In the genomic region with DNA sequence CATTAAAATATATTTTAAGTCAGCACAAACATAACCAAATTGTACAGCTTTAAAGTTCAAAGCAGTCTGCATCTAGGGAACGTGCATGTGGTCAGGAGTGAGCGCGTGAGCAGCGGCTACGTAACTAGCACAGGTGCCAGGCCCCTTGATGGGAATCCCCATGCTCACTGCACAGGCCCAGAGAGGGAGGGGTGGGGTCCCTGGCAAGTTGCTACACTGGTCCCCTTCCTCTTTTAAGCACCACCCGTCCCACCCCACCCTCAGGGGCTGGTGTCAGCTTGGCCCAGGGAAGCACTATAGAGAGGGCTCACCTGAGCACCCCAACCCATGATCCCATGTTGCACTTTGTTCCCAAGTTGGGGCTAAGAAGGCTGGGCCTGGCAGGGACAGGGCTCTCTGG, we compare ENCODE assay signal across 8 cellular contexts. TPM values are rescaled to one million over a fixed set of nuclear protein-coding genes. Genes with fewer than 3 reads are reported as not detected.
DNase-seq lines count a peak whose midpoint lies in the region; ATAC-seq, FAIRE-seq and TF ChIP-seq lines count a peak whose summit lies in the region.

No MANE protein-coding gene starts in this region.

- DNase-seq in DMS53 (lab: John Stamatoyannopoulos, UW) (peak; percentile 61), DMS53 treated with DMSO at 0.1 percent for 48 hours (lab: John Stamatoyannopoulos, UW; ENCODE audit: unreplicated experiment) (no peak), fibroblast of the aortic adventitia (ENCODE audit: low read depth) (peak; percentile 19), psoas muscle (peak in 1 of 2 donors; percentile 64), frontal cortex (ENCODE audit: low spot score in 2 of 2) (no peak)

- no peak for ATAC-seq in psoas muscle
- no peak for ATAC-seq in HG02571 (IDR thresholded peaks at IDR 0.05; ENCODE audit: unreplicated experiment)
- no peak for ATAC-seq in GM18870 (IDR thresholded peaks at IDR 0.05; ENCODE audit: unreplicated experiment)

- peaks cover 24% of the 10 kb centered on the region for H3K4me1 ChIP-seq in psoas muscle

- WGBS in psoas muscle, 3 donors = 15 to 23% (median 22%) methylated on average over 6 of the region's 6 CpGs

- intact Hi-C loops in psoas muscle (cut with DNase I) = no loop called here

- peak overlapping the region; percentile 65 for H3K4me3 ChIP-seq in fibroblast of the aortic adventitia (ENCODE audit: low read depth, low read length)
- peak overlapping the region; percentile 83 for H3K4me3 ChIP-seq in psoas muscle

- H3K27ac ChIP-seq in VCaP (peak overlapping the region; percentile 93), psoas muscle (peak overlapping the region; percentile 94)

- no peak for FAIRE-seq in frontal cortex (lab: Jason Lieb, UNC)

- TF ChIP-seq CTCF in VCaP (conservative IDR thresholded peaks at IDR 0.05) = no peak
- TF ChIP-seq CTCF in fibroblast of the aortic adventitia (IDR thresholded peaks at IDR 0.05; ENCODE audit: insufficient read depth, low read length) = no peak
- no peak for TF ChIP-seq CTCF in psoas muscle (IDR thresholded peaks at IDR 0.05)

- H3K27me3 ChIP-seq in psoas muscle (ENCODE audit: insufficient read depth in 3 of 3, low read length in 2 of 3) = no peaks in the 10 kb centered on the region

- H3K36me3 ChIP-seq in psoas muscle (ENCODE audit: insufficient read depth in 1 of 2, low read depth in 1 of 2) = peaks cover 2 to 57% of the 10 kb centered on the region in 2 donors

- no peaks in the 10 kb centered on the region for H3K9me3 ChIP-seq in psoas muscle

RNA-seq across cellular contexts. Expression of gene GMPPB, which starts 0.8 kb away (rescaled TPM):
- total RNA-seq in fibroblast of the aortic adventitia (ENCODE audit: low replicate concordance) (14.3 and 31.0 TPM in 2 replicates), psoas muscle (10 to 100 TPM in 2 of 4 donors, 1 to 10 TPM in 2; 9.3 to 14.5 (median 11.1) TPM), frontal cortex (9.4 TPM)
- 10 to 100 TPM; 12.5 to 30.7 (median 22.2) TPM for polyA plus RNA-seq in psoas muscle

RNA-seq across cellular contexts. Expression of gene AMIGO3, which starts 5.1 kb away (rescaled TPM):
- total RNA-seq in fibroblast of the aortic adventitia (ENCODE audit: low replicate concordance) (0.27 and 0.65 TPM in 2 replicates), psoas muscle (under 1 TPM in 1 of 4 donors, not detected in 3; 0.36 TPM), frontal cortex (not detected)
- polyA plus RNA-seq in psoas muscle = under 1 TPM; 0.38 to 0.94 (median 0.49) TPM

RNA-seq across cellular contexts. Expression of gene RNF123, which starts 35.2 kb away (rescaled TPM):
- total RNA-seq in fibroblast of the aortic adventitia (ENCODE audit: low replicate concordance) (19.4 and 22.7 TPM in 2 replicates), psoas muscle (100 to 1,000 TPM; 105 to 170 (median 146) TPM), frontal cortex (25.3 TPM)
- polyA plus RNA-seq in psoas muscle = 10 to 100 TPM; 36.1 to 89.3 (median 76.9) TPM

RNA-seq across cellular contexts. Expression of gene MST1, which starts 35.3 kb away (rescaled TPM):
- total RNA-seq in fibroblast of the aortic adventitia (ENCODE audit: low replicate concordance) = 2.9 and 4.7 TPM in 2 replicates
- 1 to 10 TPM; 3.2 to 7.0 (median 4.7) TPM for total RNA-seq in psoas muscle
- 1 to 10 TPM; 1.4 to 4.5 (median 2.0) TPM for polyA plus RNA-seq in psoas muscle
- total RNA-seq in frontal cortex = 6.9 TPM

RNA-seq across cellular contexts. Expression of gene APEH, which starts 50.4 kb away (rescaled TPM):
- 41.1 and 87.7 TPM in 2 replicates for total RNA-seq in fibroblast of the aortic adventitia (ENCODE audit: low replicate concordance)
- 100 to 1,000 TPM; 115 to 189 (median 165) TPM for total RNA-seq in psoas muscle
- polyA plus RNA-seq in psoas muscle = 100 to 1,000 TPM in 1 of 3 donors, 10 to 100 TPM in 2; 70.8 to 109 (median 89.1) TPM
- total RNA-seq in frontal cortex = 66.0 TPM

Comparison
In these comparisons a context has a peak if more than half of its experiments do, and no peak if none do; other contexts are left out.
1. DNase-seq: peak in DMS53 (single experiment) and fibroblast of the aortic adventitia (single experiment); none in DMS53 treated with DMSO at 0.1 percent for 48 hours (single experiment) and frontal cortex (0 of 2).